In the genomic region with DNA sequence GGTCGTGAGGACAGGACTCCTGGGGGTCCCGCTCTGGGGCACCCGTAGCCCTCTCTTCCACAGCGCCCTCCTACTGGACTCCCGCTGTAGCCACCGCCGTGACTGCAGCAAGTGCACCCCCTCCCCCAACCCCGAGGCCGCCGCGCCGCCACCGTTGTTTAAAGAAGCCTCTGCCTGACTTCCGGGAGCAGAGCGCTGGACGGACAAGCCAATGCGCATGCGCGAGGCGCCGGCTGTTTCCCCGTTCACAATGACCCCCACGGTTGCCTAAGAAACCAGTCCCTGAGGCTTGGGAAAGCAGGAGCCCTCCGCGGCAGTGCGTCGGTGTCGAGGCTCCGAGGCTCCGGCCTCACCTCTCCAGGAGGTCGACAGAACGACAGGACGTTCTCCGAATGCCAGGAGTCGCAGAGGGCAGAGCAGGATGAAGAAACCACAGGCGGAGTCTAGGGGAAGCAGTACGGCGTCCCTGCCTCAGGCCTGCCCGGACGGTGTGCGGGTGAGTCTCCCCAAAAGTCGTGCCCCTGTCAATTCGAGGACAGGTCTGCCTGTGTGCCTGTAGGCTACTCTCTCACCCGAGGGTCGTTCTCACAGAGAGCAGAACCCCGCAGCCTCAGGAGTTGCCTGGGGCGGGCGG, we compare ENCODE assay signal across 8 cellular contexts.
DNase-seq lines count a peak whose midpoint lies in the region; ATAC-seq lines count a peak whose summit lies in the region.

No MANE protein-coding gene starts in this region.

- H3K27ac Mint-ChIP-seq in activated T-cell treated with anti-CD3 and anti-CD28 coated beads, Interleukin-2, amount 50 U/mL, for 72 hours: no peak overlapping the region

- peaks cover 9 to 24% of the 10 kb centered on the region in 2 donors for H3K9me3 Mint-ChIP-seq in activated T-cell treated with anti-CD3 and anti-CD28 coated beads, Interleukin-2, amount 50 U/mL, for 72 hours

- intact Hi-C loops in cardiac septum (cut with DNase I): no loop called here

- no peaks in the 10 kb centered on the region for H3K27me3 Mint-ChIP-seq in activated T-cell treated with anti-CD3 and anti-CD28 coated beads, Interleukin-2, amount 50 U/mL, for 72 hours (ENCODE audit: low read depth)

- ATAC-seq in activated T-cell treated with anti-CD3 and anti-CD28 coated beads, Interleukin-2, amount 50 U/mL, for 72 hours (replicated peaks in 1 of 2): peak; percentile 26 to 57
- no peak for ATAC-seq in HG03097 (IDR thresholded peaks at IDR 0.05; ENCODE audit: low FRiP score, unreplicated experiment)

- DNase-seq in NCI-H1105 (lab: John Stamatoyannopoulos, UW) (peak; percentile 83), cardiac septum (ENCODE audit: low spot score) (peak; percentile 86), NCI-H82 treated with DMSO at 0.1 percent for 48 hours (lab: John Stamatoyannopoulos, UW; ENCODE audit: unreplicated experiment) (no peak), NCI-H146 treated with DMSO at 0.1 percent for 48 hours (lab: John Stamatoyannopoulos, UW; ENCODE audit: unreplicated experiment) (no peak), NCI-H526 (lab: John Stamatoyannopoulos, UW) (no peak)
- peak; percentile 47 to 50 for DNase-seq in activated T-cell treated with anti-CD3 and anti-CD28 coated beads, Interleukin-2, amount 50 U/mL, for 72 hours
- peak; percentile 33 for DNase-seq in stimulated activated CD4-positive, alpha-beta T cell treated with anti-CD3 and anti-CD28 coated beads, Interleukin-12 subunit alpha, Interleukin-12 subunit beta, amount 100 ng/mL, for 4 hours

- peak overlapping the region; percentile 62 to 78 for H3K4me3 Mint-ChIP-seq in activated T-cell treated with anti-CD3 and anti-CD28 coated beads, Interleukin-2, amount 50 U/mL, for 72 hours

- peaks cover 5% of the 10 kb centered on the region for H3K4me1 Mint-ChIP-seq in activated T-cell treated with anti-CD3 and anti-CD28 coated beads, Interleukin-2, amount 50 U/mL, for 72 hours (ENCODE audit: low read depth)

- H3K36me3 Mint-ChIP-seq in activated T-cell treated with anti-CD3 and anti-CD28 coated beads, Interleukin-2, amount 50 U/mL, for 72 hours (ENCODE audit: insufficient read depth in 2 of 2): peaks cover 17 to 30% of the 10 kb centered on the region in 2 donors

Comparison
In these comparisons a context has a peak if more than half of its experiments do, and no peak if none do; other contexts are left out.
1. DNase-seq: peak in NCI-H1105 (single experiment), activated T-cell treated with anti-CD3 and anti-CD28 coated beads, Interleukin-2, amount 50 U/mL, for 72 hours (2 of 2), cardiac septum (single experiment) and stimulated activated CD4-positive, alpha-beta T cell treated with anti-CD3 and anti-CD28 coated beads, Interleukin-12 subunit alpha, Interleukin-12 subunit beta, amount 100 ng/mL, for 4 hours (single experiment); none in NCI-H82 treated with DMSO at 0.1 percent for 48 hours (single experiment), NCI-H146 treated with DMSO at 0.1 percent for 48 hours (single experiment) and NCI-H526 (0 of 2).